In the genomic region with DNA sequence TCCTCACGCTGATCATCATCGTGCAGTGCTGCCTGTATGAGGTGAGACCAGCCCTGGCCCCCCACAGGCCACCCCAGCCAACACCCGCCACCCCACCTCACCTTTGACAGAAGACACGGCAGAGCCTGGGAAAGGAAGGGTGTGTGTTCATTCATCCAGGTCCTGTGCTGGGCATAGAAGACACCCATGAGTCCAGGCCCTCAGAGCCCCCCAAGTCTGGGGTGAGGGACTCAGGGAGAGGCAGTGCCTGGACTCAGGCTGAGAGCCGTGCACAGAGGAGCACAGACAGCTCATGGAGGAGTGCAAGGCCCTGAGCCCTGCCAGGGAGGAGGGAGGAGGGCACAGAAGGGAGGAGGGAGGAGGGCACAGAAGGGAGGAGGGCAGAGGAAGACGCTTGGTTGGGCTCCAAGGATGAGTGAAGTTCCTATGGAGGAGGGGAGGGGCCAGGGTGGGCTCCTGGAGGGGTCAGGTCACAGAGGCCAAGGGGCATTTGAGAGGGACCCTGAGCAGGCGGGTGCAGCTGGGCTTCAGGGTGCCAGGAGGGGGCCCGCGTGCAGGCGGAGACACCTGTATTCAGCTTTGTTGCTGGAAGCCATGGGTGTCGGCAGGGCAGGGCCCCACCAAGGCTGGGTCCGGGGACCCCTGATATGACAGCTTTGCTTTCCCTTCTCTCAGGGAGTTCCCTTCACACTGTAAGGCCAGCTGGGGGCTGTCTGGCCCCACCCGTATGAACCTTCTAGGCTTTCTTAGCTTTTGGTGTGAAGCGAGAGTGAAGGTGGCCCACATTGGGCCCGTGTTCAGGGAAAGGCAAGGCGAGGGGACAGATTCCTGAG, we compare ENCODE assay signal across 16 cellular contexts. TPM values are rescaled to one million over a fixed set of nuclear protein-coding genes. Genes with fewer than 3 reads are reported as not detected.
DNase-seq lines count a peak whose midpoint lies in the region; ATAC-seq and TF ChIP-seq lines count a peak whose summit lies in the region.
"Had no signal": no experiment of that assay in that cellular context is flagged by ENCODE, and none has a peak within 500 bp of the region (broad histone marks: within the 10 kb centered on the region; RNA-seq: fewer than 3 reads in every experiment).

No MANE protein-coding gene starts in this region.

- H3K79me1 ChIP-seq in H9 (ENCODE audit: insufficient read depth, low read depth, low read length, poor library complexity, severe bottlenecking), result no peaks in the 10 kb centered on the region

- no peaks in the 10 kb centered on the region for H4K20me1 ChIP-seq in H9 (ENCODE audit: control insufficient read depth, insufficient read depth, insufficient read length)

- ATAC-seq in stimulated activated effector memory CD8-positive, alpha-beta T cell treated with anti-CD3 and anti-CD28 coated beads, Interleukin-12 subunit alpha, Interleukin-12 subunit beta, amount 100 ng/mL, for 72 hours, result no peak
- no peak for ATAC-seq in HG03439 (IDR thresholded peaks at IDR 0.05; ENCODE audit: unreplicated experiment)
- ATAC-seq: right cardiac atrium, Right ventricle myocardium inferior had no signal

- H3K27ac ChIP-seq in H9 (ENCODE audit: insufficient read length, low read depth, low read length), result no peak overlapping the region
- H3K27ac ChIP-seq: C4-2B had no signal

- H2BK5ac ChIP-seq in H9 (ENCODE audit: insufficient read length, low read length), result no peak overlapping the region

- no peak overlapping the region for H2BK12ac ChIP-seq in H9 (ENCODE audit: insufficient read length, low read depth, low read length)

- H3K18ac ChIP-seq in H9 (ENCODE audit: insufficient read length, low read depth, low read length), result no peak overlapping the region

- H3K27ac Mint-ChIP-seq in H9, result peak overlapping the region in 1 of 3 experiments; percentile 85; a peak in 2 of 7 replicates
- no peak overlapping the region for H3K27ac Mint-ChIP-seq in chondrocyte (ENCODE audit: unreplicated experiment)
- H3K27ac Mint-ChIP-seq in stimulated activated effector memory CD8-positive, alpha-beta T cell treated with anti-CD3 and anti-CD28 coated beads, Interleukin-12 subunit alpha, Interleukin-12 subunit beta, amount 100 ng/mL, for 72 hours, result peak overlapping the region; percentile 52

- no peak overlapping the region for H3K4ac ChIP-seq in H9 (ENCODE audit: low read depth, low read length)

- H3K36me3 Mint-ChIP-seq in H9 (ENCODE audit: insufficient read depth in 1 of 3, low read depth in 3 of 3) (peaks cover 0 to 18% (median 0%) of the 10 kb centered on the region in 3 experiments; a peak in 4 of 7 replicates), chondrocyte (ENCODE audit: low read depth) (no peaks in the 10 kb centered on the region)
- H3K36me3 Mint-ChIP-seq in stimulated activated effector memory CD8-positive, alpha-beta T cell treated with anti-CD3 and anti-CD28 coated beads, Interleukin-12 subunit alpha, Interleukin-12 subunit beta, amount 100 ng/mL, for 72 hours, result peaks cover 6% of the 10 kb centered on the region

- H3K9me3 ChIP-seq in H9 (ENCODE audit: control insufficient read depth, low read depth, low read length), result no peaks in the 10 kb centered on the region

- H2AK5ac ChIP-seq in H9 (ENCODE audit: insufficient read length, low read length), result no peak overlapping the region

- TF ChIP-seq CTCF in H9 (conservative IDR thresholded peaks at IDR 0.05) (no peak), chondrocyte (IDR thresholded peaks at IDR 0.05) (no peak), GM20000 (IDR thresholded peaks at IDR 0.05; ENCODE audit: extremely low read depth, missing control alignments) (no peak)

- no peak overlapping the region for H2BK15ac ChIP-seq in H9 (ENCODE audit: low read depth, low read length)

- H3K27me3 Mint-ChIP-seq in H9 (ENCODE audit: low read depth) (no peaks in the 10 kb centered on the region), chondrocyte (ENCODE audit: low read depth) (no peaks in the 10 kb centered on the region)

- H3K4me1 Mint-ChIP-seq in H9, result peaks cover 8 to 12% of the 10 kb centered on the region in 2 experiments
- H3K4me1 Mint-ChIP-seq in chondrocyte (ENCODE audit: low read depth), result peaks cover 25% of the 10 kb centered on the region
- no peaks in the 10 kb centered on the region for H3K4me1 Mint-ChIP-seq in stimulated activated effector memory CD8-positive, alpha-beta T cell treated with anti-CD3 and anti-CD28 coated beads, Interleukin-12 subunit alpha, Interleukin-12 subunit beta, amount 100 ng/mL, for 72 hours

- no peak overlapping the region for H3K9ac ChIP-seq in H9 (ENCODE audit: extremely low read depth, insufficient read length, low read length)

- H3K79me2 ChIP-seq in H9 (ENCODE audit: insufficient read depth, low read length), result no peaks in the 10 kb centered on the region

- DNase-seq in H9 (peak; percentile 28), chondrocyte (ENCODE audit: low spot score) (peak; percentile 83), GM20000 (ENCODE audit: low spot score) (no peak), kidney tubule cell (ENCODE audit: low spot score) (no peak)
- DNase-seq in stimulated activated effector memory CD8-positive, alpha-beta T cell treated with anti-CD3 and anti-CD28 coated beads, Interleukin-12 subunit alpha, Interleukin-12 subunit beta, amount 100 ng/mL, for 72 hours (ENCODE audit: low spot score in 2 of 2), result no peak
- DNase-seq: activated naive CD4-positive, alpha-beta T cell treated with Interleukin-2 at 50 U/mL for 16 hours; activated T-cell treated with anti-CD3 and anti-CD28 coated beads, Interleukin-2, amount 50 U/mL, for 1 hour; amniotic stem cell; mammary epithelial cell; NCI-H446 treated with DMSO at 0.1 percent for 48 hours; OCI-M1; stimulated activated CD4-positive, alpha-beta T cell treated with anti-CD3 and anti-CD28 coated beads, Interleukin-12 subunit alpha, Interleukin-12 subunit beta, amount 100 ng/mL, for 4 hours had no signal

- no CpG with 5 or more reads among the region's 16 CpGs for WGBS in H9 (ENCODE audit: extremely low coverage, insufficient read length, low lambda C conversion rate)

- H4K8ac ChIP-seq in H9 (replicated peaks; ENCODE audit: insufficient read length, low read depth, low read length), result no peak overlapping the region

- H2AFZ ChIP-seq in H9 (ENCODE audit: low read length), result no peak overlapping the region

- H3K27me3 ChIP-seq in H9 (ENCODE audit: insufficient read depth, low read length), result no peaks in the 10 kb centered on the region

- no peak overlapping the region for H4K91ac ChIP-seq in H9 (ENCODE audit: insufficient read length, low read depth, low read length)

- H3K9me3 Mint-ChIP-seq in H9, result no peaks in the 10 kb centered on the region
- H3K9me3 Mint-ChIP-seq in chondrocyte (ENCODE audit: low read depth), result no peaks in the 10 kb centered on the region
- no peaks in the 10 kb centered on the region for H3K9me3 Mint-ChIP-seq in stimulated activated effector memory CD8-positive, alpha-beta T cell treated with anti-CD3 and anti-CD28 coated beads, Interleukin-12 subunit alpha, Interleukin-12 subunit beta, amount 100 ng/mL, for 72 hours

- no peak overlapping the region for H4K5ac ChIP-seq in H9 (ENCODE audit: insufficient read length, low read depth, low read length)

- no peak overlapping the region for H3K56ac ChIP-seq in H9 (ENCODE audit: insufficient read length, low read depth, low read length)

- H3K4me1 ChIP-seq in H9 (ENCODE audit: insufficient read depth, low read length), result no peaks in the 10 kb centered on the region

- H3K4me2 ChIP-seq in H9 (ENCODE audit: insufficient read depth, insufficient read length, low read length), result no peak overlapping the region

- H3K23ac ChIP-seq in H9 (ENCODE audit: insufficient read length, low read depth, low read length), result no peak overlapping the region

- H3K23me2 ChIP-seq in H9 (ENCODE audit: insufficient read length, low read depth, low read length, poor library complexity, severe bottlenecking), result no peaks in the 10 kb centered on the region

- H3K14ac ChIP-seq in H9 (ENCODE audit: insufficient read depth, low read length), result no peak overlapping the region

- no peak overlapping the region for H2BK20ac ChIP-seq in H9 (ENCODE audit: low read depth, low read length, poor library complexity, severe bottlenecking)

- no peak overlapping the region for H3T11ph ChIP-seq in H9 (ENCODE audit: low read length)

- no peak overlapping the region for H2BK120ac ChIP-seq in H9 (ENCODE audit: low read depth, low read length, poor library complexity, severe bottlenecking)

- H3K4me3 Mint-ChIP-seq in H9 (peak overlapping the region in 1 of 2 experiments; percentile 29; a peak in 1 of 5 replicates), chondrocyte (ENCODE audit: unreplicated experiment) (no peak overlapping the region)
- no peak overlapping the region for H3K4me3 Mint-ChIP-seq in stimulated activated effector memory CD8-positive, alpha-beta T cell treated with anti-CD3 and anti-CD28 coated beads, Interleukin-12 subunit alpha, Interleukin-12 subunit beta, amount 100 ng/mL, for 72 hours

RNA-seq across cellular contexts. Expression of gene TAX1BP3, which starts 11.4 kb away (rescaled TPM):
- total RNA-seq in H9 (2021), result 76.3 and 79.2 TPM in 2 replicates
- 198 to 242 TPM (median 230 TPM) in 3 replicates for total RNA-seq in chondrocyte

RNA-seq across cellular contexts. Expression of gene EMC6, which starts 11.6 kb away (rescaled TPM):
- total RNA-seq in H9 (2021) (70.7 and 72.2 TPM in 2 replicates), chondrocyte (36.2 to 41.8 TPM (median 37.6 TPM) in 3 replicates)

RNA-seq across cellular contexts. Expression of gene CTNS, which starts 20.4 kb away (rescaled TPM):
- total RNA-seq in H9 (2021), result 12.4 and 12.8 TPM in 2 replicates
- 14.4 to 18.4 TPM (median 17.8 TPM) in 3 replicates for total RNA-seq in chondrocyte

RNA-seq across cellular contexts. Expression of gene SHPK, which starts 20.9 kb away (rescaled TPM):
- 27.0 and 27.9 TPM in 2 replicates for total RNA-seq in H9 (2021)
- total RNA-seq in chondrocyte, result 5.6 to 6.1 TPM (median 5.9 TPM) in 3 replicates

RNA-seq across cellular contexts. Expression of gene P2RX5, which starts 39.0 kb away (rescaled TPM):
- total RNA-seq in H9 (2021) (4.2 and 4.7 TPM in 2 replicates), chondrocyte (0.18 to 1.1 TPM (median 0.30 TPM) in 3 replicates)

Comparison
In these comparisons a context has a peak if more than half of its experiments do, and no peak if none do; other contexts are left out.
1. DNase-seq: peak in H9 (single experiment) and chondrocyte (single experiment); none in stimulated activated effector memory CD8-positive, alpha-beta T cell treated with anti-CD3 and anti-CD28 coated beads, Interleukin-12 subunit alpha, Interleukin-12 subunit beta, amount 100 ng/mL, for 72 hours (0 of 2), GM20000 (single experiment) and kidney tubule cell (single experiment).